Comparison of ENCODE assay signal across 8 cellular contexts in genomic region chr15:92904832-92905640, GRCh38. TPM values are rescaled to one million over a fixed set of nuclear protein-coding genes. Genes with fewer than 3 reads are reported as not detected.
A peak's percentile ranks its signal among the peaks of the same experiment; 100 is the strongest.
DNase-seq lines count a peak whose midpoint lies in the region; ATAC-seq, FAIRE-seq and TF ChIP-seq lines count a peak whose summit lies in the region.

No MANE protein-coding gene starts in this region.

- H3K79me2 ChIP-seq in fibroblast of lung (ENCODE audit: control insufficient read depth, insufficient read depth, low read length) = peaks cover 95% of the 10 kb centered on the region

- TF ChIP-seq CTCF in fibroblast of lung (conservative IDR thresholded peaks at IDR 0.05 in 1 of 2, IDR thresholded peaks at IDR 0.05 in 1 of 2; ENCODE audit: low read depth in 1 of 2, low read length in 2 of 2) = no peak
- no peak for TF ChIP-seq CTCF in psoas muscle (IDR thresholded peaks at IDR 0.05)
- no peak for TF ChIP-seq CTCF in GM10266 (IDR thresholded peaks at IDR 0.05; ENCODE audit: control insufficient read depth, insufficient read depth, low read depth, missing control alignments)

- H3K27ac ChIP-seq in SJSA1 = peak overlapping the region; percentile 88
- H3K27ac ChIP-seq in fibroblast of lung (ENCODE audit: insufficient read depth, low read length) = peak overlapping the region; percentile 97
- peak overlapping the region; percentile 95 for H3K27ac ChIP-seq in psoas muscle

- FAIRE-seq in GM12891 (lab: Jason Lieb, UNC) (no peak), frontal cortex (lab: Jason Lieb, UNC) (no peak)

- peaks cover 60% of the 10 kb centered on the region for H3K36me3 ChIP-seq in SJSA1
- no peaks in the 10 kb centered on the region for H3K36me3 ChIP-seq in fibroblast of lung (ENCODE audit: control insufficient read depth, insufficient read depth, low read length)
- H3K36me3 ChIP-seq in psoas muscle (ENCODE audit: insufficient read depth in 1 of 2, low read depth in 1 of 2) = peaks cover 0 to 9% of the 10 kb centered on the region in 2 donors

- WGBS in psoas muscle, 3 donors = 2 to 3% (median 2%) methylated on average over 14 of the region's 14 CpGs

- H3K4me3 ChIP-seq in SJSA1 = peak overlapping the region; percentile 36
- H3K4me3 ChIP-seq in fibroblast of lung (replicated peaks in 1 of 4; ENCODE audit: control extremely low read depth in 1 of 4, insufficient read depth in 1 of 4, low read depth in 3 of 4, low read length in 4 of 4) = peak overlapping the region; percentile 60 to 96 (median 69)
- peak overlapping the region; percentile 68 for H3K4me3 ChIP-seq in psoas muscle

- peak overlapping the region; percentile 80 for H3K9ac ChIP-seq in fibroblast of lung (ENCODE audit: insufficient read depth, low read length)

- H4K20me1 ChIP-seq in fibroblast of lung (ENCODE audit: control insufficient read depth, extremely low read depth, insufficient read depth, low read length) = no peaks in the 10 kb centered on the region

- TF ChIP-seq POLR2A in GM12891 (IDR thresholded peaks at IDR 0.05; ENCODE audit: low read depth, low read length) = peak; percentile 39; the same call in 1 of the 2 replicates

- peak overlapping the region; percentile 99 for H3K4me2 ChIP-seq in fibroblast of lung (ENCODE audit: extremely low read depth, insufficient read depth, low read length)

- H3K27me3 ChIP-seq in SJSA1 (replicated peaks) (no peaks in the 10 kb centered on the region), fibroblast of lung (ENCODE audit: control insufficient read depth, insufficient read depth, low read length) (no peaks in the 10 kb centered on the region), psoas muscle (ENCODE audit: insufficient read depth in 3 of 3, low read length in 2 of 3) (no peaks in the 10 kb centered on the region)

- no peaks in the 10 kb centered on the region for H3K9me3 ChIP-seq in SJSA1 (replicated peaks)
- H3K9me3 ChIP-seq in fibroblast of lung (ENCODE audit: control insufficient read depth, insufficient read depth, low read depth, low read length) = no peaks in the 10 kb centered on the region
- H3K9me3 ChIP-seq in psoas muscle = no peaks in the 10 kb centered on the region

- DNase-seq in GM12891 (ENCODE audit: insufficient read length, low spot score) (no peak), SJSA1 (ENCODE audit: low read depth in 1 of 2, low spot score in 2 of 2) (peak in 1 of 2 experiments; percentile 42), fibroblast of lung (ENCODE audit: low read depth in 2 of 2) (peak in 1 of 2 donors; percentile 28), psoas muscle (no peak), frontal cortex (ENCODE audit: low spot score in 2 of 2) (no peak), GM10266 (ENCODE audit: extremely low spot score) (no peak), SK-N-DZ (ENCODE audit: low spot score) (no peak)

- no peak overlapping the region for H2AFZ ChIP-seq in fibroblast of lung (ENCODE audit: low read length)

- H3K4me1 ChIP-seq in SJSA1 (replicated peaks) (peaks cover 65% of the 10 kb centered on the region), fibroblast of lung (ENCODE audit: control insufficient read depth, extremely low read depth, insufficient read depth, low read length) (peaks cover 24% of the 10 kb centered on the region), psoas muscle (peaks cover 47% of the 10 kb centered on the region)

- intact Hi-C loops in psoas muscle (cut with DNase I) = loop anchor here in 1 of 2 donors (5.0 kb wide), 1 partner anchor 98 kb away; no protein-coding TSS in a partner anchor

- no peak for ATAC-seq in psoas muscle
- ATAC-seq in GM21515 (IDR thresholded peaks at IDR 0.05; ENCODE audit: unreplicated experiment) = no peak

TF ChIP-seq in GM12891, 5 proteins besides CTCF, POLR2A, EP300 and RAD21:
- TF ChIP-seq POLR2AphosphoS5 (IDR thresholded peaks at IDR 0.05; ENCODE audit: low read depth, low read length) (no peak), SPI1 (IDR thresholded peaks at IDR 0.05; ENCODE audit: low read depth, low read length) (no peak), PAX5 (IDR thresholded peaks at IDR 0.05; ENCODE audit: insufficient read depth, low read length, severe bottlenecking) (no peak), POU2F2 (IDR thresholded peaks at IDR 0.05; ENCODE audit: low read depth, low read length) (no peak), TAF1 (IDR thresholded peaks at IDR 0.05; ENCODE audit: low read depth, low read length) (no peak)

RNA-seq across cellular contexts. Expression of gene CHD2, which starts 4.9 kb away (rescaled TPM):
- polyA plus RNA-seq in GM12891 (2012; ENCODE audit: low read depth, missing spikeins) = 45.4 TPM
- total RNA-seq in SJSA1 (2014; rRNA removed; shearing (Covaris generic)) = 37.6 and 43.7 TPM in 2 replicates
- 77.8 and 92.5 TPM in 2 replicates for total RNA-seq in fibroblast of lung
- 36.5 and 41.3 TPM in 2 replicates for polyA plus RNA-seq in fibroblast of lung
- 29.4 and 35.1 TPM in 2 replicates for polyA plus RNA-seq in fibroblast of lung (2012)
- 33.6 and 46.0 TPM in 2 replicates for polyA minus RNA-seq in fibroblast of lung (ENCODE audit: low replicate concordance)
- 10 to 100 TPM; 40.9 to 53.0 (median 49.4) TPM for total RNA-seq in psoas muscle
- 10 to 100 TPM; 11.1 to 37.5 (median 12.9) TPM for polyA plus RNA-seq in psoas muscle
- total RNA-seq in frontal cortex = 108 TPM
- 31.4 and 38.8 TPM in 2 replicates for polyA plus RNA-seq in SK-N-DZ (2014; cell fraction: cytosol; rRNA removed)
- 60.9 and 82.1 TPM in 2 replicates for polyA plus RNA-seq in SK-N-DZ (2014; cell fraction: nucleus; rRNA removed)
